ENCODE assay signal across 24 cellular contexts in genomic region chr1:6937048-6937447, GRCh38.
DNase-seq lines count a peak whose midpoint lies in the region; ATAC-seq, FAIRE-seq and TF ChIP-seq lines count a peak whose summit lies in the region.
"Had no signal": no experiment of that assay in that cellular context is flagged by ENCODE, and none has a peak within 500 bp of the region (broad histone marks: within the 10 kb centered on the region; RNA-seq: fewer than 3 reads in every experiment).

No MANE protein-coding gene starts in this region.

- no peak for TF ChIP-seq POLR2A in HepG2 (IDR thresholded peaks at IDR 0.05; ENCODE audit: insufficient read depth in 1 of 2, low read depth in 2 of 2, low read length in 2 of 2)
- no peak for TF ChIP-seq POLR2A in right lobe of liver (IDR thresholded peaks at IDR 0.05)
- TF ChIP-seq POLR2A in endothelial cell of umbilical vein (IDR thresholded peaks at IDR 0.05; ENCODE audit: low read depth, low read length) = no peak

- no peak for TF ChIP-seq EP300 in HepG2 (IDR thresholded peaks at IDR 0.05; ENCODE audit: low read depth in 2 of 2, low read length in 2 of 2)
- TF ChIP-seq EP300 in HepG2 (CRISPR knock-in tag; IDR thresholded peaks at IDR 0.05; ENCODE audit: borderline replicate concordance) = no peak

- BruUV-seq in HepG2 (replicated peaks; lab: Mats Ljungman, UMichigan) (no TSS peak), endothelial cell of umbilical vein (replicated peaks; lab: Mats Ljungman, UMichigan) (no TSS peak), PC-3 (replicated peaks; lab: Mats Ljungman, UMichigan) (no TSS peak)

- H3K36me3 Mint-ChIP-seq in astrocyte (ENCODE audit: low read depth, unreplicated experiment) = peaks cover 3% of the 10 kb centered on the region
- peaks cover 2% of the 10 kb centered on the region for H3K36me3 Mint-ChIP-seq in mesothelial cell of epicardium
- H3K36me3 Mint-ChIP-seq: CD14-positive monocyte; CD8-positive, alpha-beta memory T cell had no signal

- dilution Hi-C loops in endothelial cell of umbilical vein (cut with MboI; ENCODE audit: extremely low pct_ligation_motif_present, low sequenced_read_pairs) = no loop called here

- peaks cover 4 to 29% of the 10 kb centered on the region in 2 experiments; a peak in 3 of 5 replicates for H3K27me3 ChIP-seq in HepG2 (ENCODE audit: control insufficient read depth in 1 of 2, insufficient read depth in 2 of 2, low read length in 2 of 2)
- no peaks in the 10 kb centered on the region for H3K27me3 ChIP-seq in right lobe of liver
- H3K27me3 ChIP-seq in astrocyte (ENCODE audit: insufficient read depth, low read length) = peaks cover 33% of the 10 kb centered on the region
- peaks cover 0 to 13% of the 10 kb centered on the region in 2 experiments for H3K27me3 ChIP-seq in endothelial cell of umbilical vein (ENCODE audit: control insufficient read depth in 2 of 2, insufficient read depth in 2 of 2, low read length in 2 of 2)
- peaks cover 45% of the 10 kb centered on the region for H3K27me3 ChIP-seq in PC-3 (ENCODE audit: low read length)

- H3K4me1 Mint-ChIP-seq in astrocyte (ENCODE audit: low read depth, unreplicated experiment) = no peaks in the 10 kb centered on the region
- no peaks in the 10 kb centered on the region for H3K4me1 Mint-ChIP-seq in mesothelial cell of epicardium
- H3K4me1 Mint-ChIP-seq: B cell; CD14-positive monocyte; CD8-positive, alpha-beta memory T cell had no signal

- ATAC-seq in HepG2 (no peak), right lobe of liver (no peak), PC-3 (no peak), GM21576 (IDR thresholded peaks at IDR 0.05; ENCODE audit: unreplicated experiment) (no peak), HG03442 (IDR thresholded peaks at IDR 0.05; ENCODE audit: unreplicated experiment) (no peak)
- ATAC-seq: GM23338 had no signal

- no peak for DNase-seq in HepG2 (ENCODE audit: low spot score)
- DNase-seq in right lobe of liver = no peak
- no peak for DNase-seq in astrocyte (ENCODE audit: low read depth)
- DNase-seq in endothelial cell of umbilical vein (ENCODE audit: low read depth, low spot score) = no peak
- no peak for DNase-seq in mesothelial cell of epicardium (ENCODE audit: low spot score in 2 of 2, unreplicated experiment in 2 of 2)
- DNase-seq in PC-3 = no peak
- DNase-seq: CD4-positive, alpha-beta T cell; CD8-positive, alpha-beta memory T cell; DMS 273 treated with DMSO at 0.1 percent for 48 hours; DMS79; EL; GDM1 had no signal

- H3K27ac Mint-ChIP-seq in astrocyte (ENCODE audit: unreplicated experiment) (no peak overlapping the region), mesothelial cell of epicardium (no peak overlapping the region)
- H3K27ac Mint-ChIP-seq: B cell; CD14-positive monocyte; CD4-positive, alpha-beta T cell; CD8-positive, alpha-beta memory T cell; GM23338 had no signal

- in situ Hi-C loops in HepG2 (cut with HindIII; ENCODE audit: extremely low pct_ligation_motif_present, low pct_unique_long_range_greater_than_20kb) = no loop called here

- intact Hi-C loops in HepG2 (cut with micrococcal nuclease; ENCODE audit: unreplicated experiment) (no loop called here), right lobe of liver (cut with DNase I) (no loop called here), endothelial cell of umbilical vein (cut with micrococcal nuclease) (no loop called here), PC-3 (cut with micrococcal nuclease) (no loop called here)

- no peak for TF ChIP-seq CTCF in HepG2 (CRISPR knock-in tag; IDR thresholded peaks at IDR 0.05)
- TF ChIP-seq CTCF in right lobe of liver (IDR thresholded peaks at IDR 0.05) = no peak
- TF ChIP-seq CTCF in astrocyte (IDR thresholded peaks at IDR 0.05; ENCODE audit: insufficient read depth, low read depth, low read length) = no peak
- no peak for TF ChIP-seq CTCF in endothelial cell of umbilical vein (IDR thresholded peaks at IDR 0.05; ENCODE audit: extremely low read depth in 1 of 2, insufficient read depth in 1 of 2, low read depth in 1 of 2, low read length in 2 of 2)
- TF ChIP-seq CTCF in mesothelial cell of epicardium (IDR thresholded peaks at IDR 0.05; ENCODE audit: unreplicated experiment) = no peak
- no peak for TF ChIP-seq CTCF in PC-3 (conservative IDR thresholded peaks at IDR 0.05; ENCODE audit: low read depth, low read length)

- H3K27me3 Mint-ChIP-seq in astrocyte (ENCODE audit: low read depth, unreplicated experiment) (peaks cover 13% of the 10 kb centered on the region), mesothelial cell of epicardium (ENCODE audit: low read depth) (peaks cover 24% of the 10 kb centered on the region)

- H3K79me2 ChIP-seq in HepG2 (ENCODE audit: insufficient read depth, low read length) (no peaks in the 10 kb centered on the region), astrocyte (ENCODE audit: insufficient read depth, low read length) (no peaks in the 10 kb centered on the region), endothelial cell of umbilical vein (ENCODE audit: control insufficient read depth, insufficient read depth, low read length) (no peaks in the 10 kb centered on the region), PC-3 (ENCODE audit: low read length) (no peaks in the 10 kb centered on the region)

- CTCF ChIA-PET in HepG2 (lab: Yijun Ruan, JAX; ENCODE audit: low intra/inter-chr PET ratio, low total read pairs) = no interaction called here
- CTCF ChIA-PET in endothelial cell of umbilical vein (lab: Charles Lee) = interaction anchor here (1.1 to 2.4 kb wide), 3 partner anchors 25 to 218 kb away, joined by 3 to 7 read pairs (median 3); no protein-coding TSS in a partner anchor
- CTCF ChIA-PET in PC-3 (lab: Charles Lee) = no interaction called here

- FAIRE-seq in HepG2 (lab: Jason Lieb, UNC) = no peak
- FAIRE-seq in astrocyte (lab: Jason Lieb, UNC) = peak; percentile 49
- peak; percentile 48 for FAIRE-seq in endothelial cell of umbilical vein (lab: Jason Lieb, UNC)
- FAIRE-seq: A204.1, D721Med, GM19239, H54 had no signal

- no peak overlapping the region for H3K27ac ChIP-seq in HepG2 (ENCODE audit: extremely low read length, insufficient read depth, low read length)
- no peak overlapping the region for H3K27ac ChIP-seq in right lobe of liver
- no peak overlapping the region for H3K27ac ChIP-seq in astrocyte (ENCODE audit: low read depth, low read length)
- H3K27ac ChIP-seq in endothelial cell of umbilical vein (ENCODE audit: insufficient read depth, low read depth, low read length) = no peak overlapping the region
- no peak overlapping the region for H3K27ac ChIP-seq in PC-3 (ENCODE audit: low read length)
- H3K27ac ChIP-seq: 22Rv1; BLaER1 treated with 17β-estradiol and CSF1 and Interleukin-3, amounts not matched to agents 10 nM and 100 nM had no signal

- H3K9ac ChIP-seq in HepG2 (ENCODE audit: insufficient read depth, low read depth, low read length) (no peak overlapping the region), astrocyte (ENCODE audit: low read length) (no peak overlapping the region), endothelial cell of umbilical vein (replicated peaks; ENCODE audit: extremely low read depth, insufficient read depth, low read length) (no peak overlapping the region), PC-3 (ENCODE audit: low read length) (no peak overlapping the region)
- H3K9ac ChIP-seq: BLaER1 treated with 17β-estradiol and CSF1 and Interleukin-3, amounts not matched to agents 10 nM and 100 nM had no signal

- H3K9me3 Mint-ChIP-seq in astrocyte (ENCODE audit: unreplicated experiment) = no peaks in the 10 kb centered on the region
- H3K9me3 Mint-ChIP-seq in mesothelial cell of epicardium = no peaks in the 10 kb centered on the region
- H3K9me3 Mint-ChIP-seq: CD14-positive monocyte; CD4-positive, alpha-beta T cell; GM23338 had no signal

- H2AFZ ChIP-seq in HepG2 (ENCODE audit: low read length) = no peak overlapping the region
- no peak overlapping the region for H2AFZ ChIP-seq in astrocyte (ENCODE audit: low read depth, low read length)
- H2AFZ ChIP-seq in endothelial cell of umbilical vein (ENCODE audit: low read depth, low read length) = no peak overlapping the region
- no peak overlapping the region for H2AFZ ChIP-seq in PC-3 (ENCODE audit: low read length)
- H2AFZ ChIP-seq: GM23338 had no signal

- H3K9me1 ChIP-seq in endothelial cell of umbilical vein (replicated peaks; ENCODE audit: control insufficient read depth, extremely low read depth, insufficient read depth, low read length) = no peaks in the 10 kb centered on the region

- H3K4me1 ChIP-seq in HepG2 (ENCODE audit: insufficient read depth, low read length) = no peaks in the 10 kb centered on the region
- H3K4me1 ChIP-seq in right lobe of liver = no peaks in the 10 kb centered on the region
- no peaks in the 10 kb centered on the region for H3K4me1 ChIP-seq in astrocyte (ENCODE audit: insufficient read depth, low read length)
- H3K4me1 ChIP-seq in endothelial cell of umbilical vein (ENCODE audit: control insufficient read depth, extremely low read depth, insufficient read depth, low read length) = peaks cover 9% of the 10 kb centered on the region
- no peaks in the 10 kb centered on the region for H3K4me1 ChIP-seq in PC-3 (ENCODE audit: insufficient read depth, low read length)
- H3K4me1 ChIP-seq: HAP-1 had no signal

- no peak overlapping the region for H3K4me3 ChIP-seq in HepG2 (replicated peaks in 1 of 3; ENCODE audit: insufficient read depth in 1 of 3, low read depth in 2 of 3, low read length in 3 of 3)
- H3K4me3 ChIP-seq in right lobe of liver = no peak overlapping the region
- H3K4me3 ChIP-seq in astrocyte (ENCODE audit: insufficient read depth, low read depth, low read length) = no peak overlapping the region
- H3K4me3 ChIP-seq in endothelial cell of umbilical vein (replicated peaks in 1 of 3; ENCODE audit: insufficient read depth in 1 of 3, low read depth in 1 of 3, low read length in 3 of 3) = no peak overlapping the region
- H3K4me3 ChIP-seq in PC-3 (ENCODE audit: low read length) = no peak overlapping the region
- H3K4me3 ChIP-seq: BLaER1 treated with 17β-estradiol and CSF1 and Interleukin-3, amounts not matched to agents 10 nM and 100 nM; GM23338; HAP-1 had no signal

- H3K4me2 ChIP-seq in HepG2 (ENCODE audit: low read depth, low read length) (no peak overlapping the region), astrocyte (ENCODE audit: low read length) (no peak overlapping the region), endothelial cell of umbilical vein (ENCODE audit: insufficient read depth, low read length) (no peak overlapping the region), PC-3 (ENCODE audit: low read length) (no peak overlapping the region)
- H3K4me2 ChIP-seq: BLaER1 treated with 17β-estradiol and CSF1 and Interleukin-3, amounts not matched to agents 10 nM and 100 nM; GM23338 had no signal

- TF ChIP-seq RAD21 in HepG2 (CRISPR knock-in tag; IDR thresholded peaks at IDR 0.05) = no peak

- POLR2A ChIA-PET in HepG2 (lab: Yijun Ruan, JAX) = no interaction called here
- POLR2A ChIA-PET in endothelial cell of umbilical vein (lab: Charles Lee) = no interaction called here
- POLR2A ChIA-PET in PC-3 (lab: Charles Lee; ENCODE audit: unreplicated experiment) = no interaction called here

- no peaks in the 10 kb centered on the region for H3F3A ChIP-seq in PC-3 (ENCODE audit: low read length, unreplicated experiment)

- H3K4me3 Mint-ChIP-seq in astrocyte (ENCODE audit: unreplicated experiment) (no peak overlapping the region), mesothelial cell of epicardium (no peak overlapping the region)
- H3K4me3 Mint-ChIP-seq: B cell; CD14-positive monocyte; CD4-positive, alpha-beta T cell; CD8-positive, alpha-beta memory T cell; GM23338 had no signal

- H3K36me3 ChIP-seq in HepG2 (replicated peaks in 1 of 2; ENCODE audit: control insufficient read depth in 1 of 2, insufficient read depth in 2 of 2, low read length in 2 of 2) = no peaks in the 10 kb centered on the region
- H3K36me3 ChIP-seq in right lobe of liver = no peaks in the 10 kb centered on the region
- no peaks in the 10 kb centered on the region for H3K36me3 ChIP-seq in astrocyte (ENCODE audit: insufficient read depth, low read length)
- H3K36me3 ChIP-seq in endothelial cell of umbilical vein (ENCODE audit: control insufficient read depth in 2 of 2, extremely low read depth in 1 of 2, insufficient read depth in 2 of 2, low read length in 2 of 2) = no peaks in the 10 kb centered on the region
- H3K36me3 ChIP-seq in PC-3 (ENCODE audit: low read depth, low read length) = no peaks in the 10 kb centered on the region
- H3K36me3 ChIP-seq: BLaER1 treated with 17β-estradiol and CSF1 and Interleukin-3, amounts not matched to agents 10 nM and 100 nM; HAP-1 had no signal

- no peaks in the 10 kb centered on the region for H3K9me2 ChIP-seq in PC-3 (replicated peaks; ENCODE audit: low read length)

- no peaks in the 10 kb centered on the region for H4K20me1 ChIP-seq in HepG2 (ENCODE audit: insufficient read depth, low read length)
- no peaks in the 10 kb centered on the region for H4K20me1 ChIP-seq in astrocyte (ENCODE audit: insufficient read depth, low read length)
- no peaks in the 10 kb centered on the region for H4K20me1 ChIP-seq in endothelial cell of umbilical vein (replicated peaks; ENCODE audit: control insufficient read depth, extremely low read depth, insufficient read depth, low read length)
- no peaks in the 10 kb centered on the region for H4K20me1 ChIP-seq in PC-3 (ENCODE audit: low read length)

- H3K9me3 ChIP-seq in HepG2 (ENCODE audit: low read length) = no peaks in the 10 kb centered on the region
- no peaks in the 10 kb centered on the region for H3K9me3 ChIP-seq in right lobe of liver
- no peaks in the 10 kb centered on the region for H3K9me3 ChIP-seq in astrocyte (ENCODE audit: insufficient read depth, low read depth, low read length)
- no peaks in the 10 kb centered on the region for H3K9me3 ChIP-seq in endothelial cell of umbilical vein (replicated peaks; ENCODE audit: control insufficient read depth, insufficient read depth, low read length)
- no peaks in the 10 kb centered on the region for H3K9me3 ChIP-seq in PC-3 (ENCODE audit: low read length)
- H3K9me3 ChIP-seq: HAP-1 had no signal

- 13% methylated on average over 3 of the region's 3 CpGs for WGBS in HepG2 (ENCODE audit: low lambda C conversion rate)
- WGBS in right lobe of liver (ENCODE audit: insufficient coverage, low coverage, low lambda C conversion rate, missing lambda C conversion rate) = 70% methylated on average over 3 of the region's 3 CpGs
